ENCODE assay signal across 12 cellular contexts in the genomic region with DNA sequence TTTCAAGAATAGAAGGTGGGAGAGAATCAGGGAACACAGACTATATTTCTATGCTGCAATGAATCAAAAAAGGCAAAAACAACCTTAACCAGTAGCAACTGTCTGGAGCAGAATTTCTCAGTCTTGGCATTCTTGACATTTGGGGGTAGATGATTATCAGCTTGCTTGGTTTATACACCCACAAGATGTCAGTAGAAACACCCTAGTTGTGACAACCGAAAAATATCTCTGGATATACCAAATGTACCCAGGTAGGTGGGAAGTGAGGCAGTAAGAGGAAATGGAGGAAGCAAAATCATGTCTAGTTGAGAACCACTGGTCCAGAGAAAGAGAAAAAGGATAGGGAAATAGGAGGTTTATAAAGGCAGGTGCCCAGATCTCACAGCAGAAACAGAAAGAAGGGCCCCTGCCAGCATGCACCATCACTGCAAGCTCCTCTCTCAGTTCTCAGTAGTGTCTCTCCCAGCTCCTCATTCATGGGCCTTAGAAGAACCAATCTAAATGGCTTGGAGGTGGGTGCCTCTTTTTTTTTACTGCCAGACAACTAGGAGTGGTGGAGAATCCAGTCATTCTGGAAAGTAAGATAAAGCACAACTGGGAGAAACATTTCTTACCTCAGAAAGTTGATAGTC. TPM values are rescaled to one million over a fixed set of nuclear protein-coding genes. Genes with fewer than 3 reads are reported as not detected.
A peak's percentile ranks its signal among the peaks of the same experiment; 100 is the strongest.
DNase-seq lines count a peak whose midpoint lies in the region; ATAC-seq and TF ChIP-seq lines count a peak whose summit lies in the region.
"Had no signal": no experiment of that assay in that cellular context is flagged by ENCODE, and none has a peak within 500 bp of the region (broad histone marks: within the 10 kb centered on the region; RNA-seq: fewer than 3 reads in every experiment).

No MANE protein-coding gene starts in this region.

- DNase-seq in activated naive CD4-positive, alpha-beta T cell treated with anti-CD3 and anti-CD28 coated beads for 36 hours = peak; percentile 13
- DNase-seq in activated naive CD4-positive, alpha-beta T cell treated with Interleukin-2 at 50 U/mL for 16 hours = no peak
- DNase-seq in activated CD8-positive, alpha-beta T cell treated with anti-CD3 and anti-CD28 coated beads, Interleukin-2, amount 10 ng/mL, durations not matched to agents 7 days and 5 days = no peak
- DNase-seq in endodermal cell (no peak), thyroid gland (no peak)
- DNase-seq: ACHN; NCI-H1436; spleen; stimulated activated naive CD4-positive, alpha-beta T cell treated with Interleukin-2 at 50 U/mL for 16 hours had no signal

- no peak for TF ChIP-seq POLR2A in thyroid gland (IDR thresholded peaks at IDR 0.05)

- WGBS in endodermal cell (ENCODE audit: insufficient coverage in 1 of 2, insufficient read length in 1 of 2), 2 experiments = 95 to 100% methylated on average over 1 of the region's 1 CpG
- 80 to 83% methylated on average over 1 of the region's 1 CpG for WGBS in thyroid gland, 2 donors

- no peaks in the 10 kb centered on the region for H3K27me3 ChIP-seq in endodermal cell (ENCODE audit: control insufficient read depth, insufficient read depth, low read length, poor library complexity, severe bottlenecking)
- H3K27me3 ChIP-seq in thyroid gland = no peaks in the 10 kb centered on the region
- H3K27me3 ChIP-seq: spleen had no signal

- CTCF ChIA-PET in activated naive CD4-positive, alpha-beta T cell treated with anti-CD3 and anti-CD28 coated beads for 36 hours (lab: Charles Lee) = interaction anchor here (0.7 to 2.0 kb wide), 3 partner anchors 10 to 218 kb away, joined by 4 to 5 read pairs (median 4); no protein-coding TSS in a partner anchor
- CTCF ChIA-PET in activated CD8-positive, alpha-beta T cell treated with anti-CD3 and anti-CD28 coated beads, Interleukin-2, amount 10 ng/mL, durations not matched to agents 7 days and 5 days (lab: Charles Lee) = interaction anchor here (0.6 to 2.9 kb wide), 12 partner anchors 9 to 189 kb away, joined by 3 to 13 read pairs (median 4); a partner anchor contains a TSS

- no peak overlapping the region for H3K4me3 ChIP-seq in endodermal cell (ENCODE audit: low read length)
- no peak overlapping the region for H3K4me3 ChIP-seq in thyroid gland (replicated peaks in 1 of 3)
- H3K4me3 ChIP-seq: spleen had no signal

- H3K27ac ChIP-seq in endodermal cell (ENCODE audit: low read depth, low read length) (no peak overlapping the region), thyroid gland (no peak overlapping the region)
- H3K27ac ChIP-seq: spleen had no signal

- H3K27me3 Mint-ChIP-seq in activated naive CD4-positive, alpha-beta T cell treated with anti-CD3 and anti-CD28 coated beads for 36 hours (ENCODE audit: low read depth) = no peaks in the 10 kb centered on the region
- H3K27me3 Mint-ChIP-seq in activated CD8-positive, alpha-beta T cell treated with anti-CD3 and anti-CD28 coated beads, Interleukin-2, amount 10 ng/mL, durations not matched to agents 7 days and 5 days (ENCODE audit: low read depth) = no peaks in the 10 kb centered on the region
- no peaks in the 10 kb centered on the region for H3K27me3 Mint-ChIP-seq in stimulated activated naive CD8-positive, alpha-beta T cell treated with anti-CD3 and anti-CD28 coated beads, Interleukin-15, Interleukin-2, amounts not matched to agents 100 ng/mL and 50 ng/mL, for 24 hours
- H3K27me3 Mint-ChIP-seq in endodermal cell (ENCODE audit: insufficient read depth) = no peaks in the 10 kb centered on the region

- H3K9me3 Mint-ChIP-seq in activated naive CD4-positive, alpha-beta T cell treated with anti-CD3 and anti-CD28 coated beads for 36 hours = no peaks in the 10 kb centered on the region
- H3K9me3 Mint-ChIP-seq in activated CD8-positive, alpha-beta T cell treated with anti-CD3 and anti-CD28 coated beads, Interleukin-2, amount 10 ng/mL, durations not matched to agents 7 days and 5 days (ENCODE audit: insufficient read depth) = no peaks in the 10 kb centered on the region
- no peaks in the 10 kb centered on the region for H3K9me3 Mint-ChIP-seq in stimulated activated naive CD8-positive, alpha-beta T cell treated with anti-CD3 and anti-CD28 coated beads, Interleukin-15, Interleukin-2, amounts not matched to agents 100 ng/mL and 50 ng/mL, for 24 hours
- H3K9me3 Mint-ChIP-seq in endodermal cell = no peaks in the 10 kb centered on the region

- POLR2A ChIA-PET in activated CD8-positive, alpha-beta T cell treated with anti-CD3 and anti-CD28 coated beads, Interleukin-2, amount 10 ng/mL, durations not matched to agents 7 days and 5 days (lab: Charles Lee) = interaction anchor here (0.6 kb wide), 1 partner anchor 47 kb away, joined by 3 read pairs; no protein-coding TSS in a partner anchor

- H3K9me3 ChIP-seq in endodermal cell (ENCODE audit: control insufficient read depth, low read length) (no peaks in the 10 kb centered on the region), thyroid gland (no peaks in the 10 kb centered on the region)
- H3K9me3 ChIP-seq: spleen had no signal

- TF ChIP-seq CTCF in endodermal cell (conservative IDR thresholded peaks at IDR 0.05) (no peak), thyroid gland (IDR thresholded peaks at IDR 0.05) (no peak)

- H3K9ac ChIP-seq in endodermal cell (ENCODE audit: extremely low read depth, low read length, poor library complexity, severe bottlenecking) = no peak overlapping the region

- H3K36me3 ChIP-seq in endodermal cell (ENCODE audit: control insufficient read depth, insufficient read depth, low read length) (no peaks in the 10 kb centered on the region), thyroid gland (no peaks in the 10 kb centered on the region)

- ATAC-seq in HG02943 (IDR thresholded peaks at IDR 0.05; ENCODE audit: low read depth, unreplicated experiment) (peak; percentile 70), HG03135 (IDR thresholded peaks at IDR 0.05; ENCODE audit: unreplicated experiment) (no peak)
- ATAC-seq in activated CD8-positive, alpha-beta T cell treated with anti-CD3 and anti-CD28 coated beads, Interleukin-2, amount 10 ng/mL, durations not matched to agents 7 days and 5 days = peak; percentile 53

- no peak overlapping the region for H3K4me3 Mint-ChIP-seq in activated naive CD4-positive, alpha-beta T cell treated with anti-CD3 and anti-CD28 coated beads for 36 hours
- no peak overlapping the region for H3K4me3 Mint-ChIP-seq in activated CD8-positive, alpha-beta T cell treated with anti-CD3 and anti-CD28 coated beads, Interleukin-2, amount 10 ng/mL, durations not matched to agents 7 days and 5 days
- H3K4me3 Mint-ChIP-seq in stimulated activated naive CD8-positive, alpha-beta T cell treated with anti-CD3 and anti-CD28 coated beads, Interleukin-15, Interleukin-2, amounts not matched to agents 100 ng/mL and 50 ng/mL, for 24 hours = peak overlapping the region; percentile 41
- H3K4me3 Mint-ChIP-seq in endodermal cell = no peak overlapping the region

- intact Hi-C loops in activated naive CD4-positive, alpha-beta T cell treated with anti-CD3 and anti-CD28 coated beads for 36 hours (cut with micrococcal nuclease) = no loop called here
- intact Hi-C loops in thyroid gland (cut with DNase I) = no loop called here

- peak overlapping the region; percentile 73 for H3K27ac Mint-ChIP-seq in activated naive CD4-positive, alpha-beta T cell treated with anti-CD3 and anti-CD28 coated beads for 36 hours
- no peak overlapping the region for H3K27ac Mint-ChIP-seq in activated CD8-positive, alpha-beta T cell treated with anti-CD3 and anti-CD28 coated beads, Interleukin-2, amount 10 ng/mL, durations not matched to agents 7 days and 5 days
- peak overlapping the region; percentile 74 for H3K27ac Mint-ChIP-seq in stimulated activated naive CD8-positive, alpha-beta T cell treated with anti-CD3 and anti-CD28 coated beads, Interleukin-15, Interleukin-2, amounts not matched to agents 100 ng/mL and 50 ng/mL, for 24 hours
- H3K27ac Mint-ChIP-seq in endodermal cell = no peak overlapping the region

- H3K4me1 Mint-ChIP-seq in activated naive CD4-positive, alpha-beta T cell treated with anti-CD3 and anti-CD28 coated beads for 36 hours (ENCODE audit: low read depth) = peaks cover 44% of the 10 kb centered on the region
- H3K4me1 Mint-ChIP-seq in activated CD8-positive, alpha-beta T cell treated with anti-CD3 and anti-CD28 coated beads, Interleukin-2, amount 10 ng/mL, durations not matched to agents 7 days and 5 days (ENCODE audit: low read depth) = peaks cover 31% of the 10 kb centered on the region
- peaks cover 49% of the 10 kb centered on the region for H3K4me1 Mint-ChIP-seq in stimulated activated naive CD8-positive, alpha-beta T cell treated with anti-CD3 and anti-CD28 coated beads, Interleukin-15, Interleukin-2, amounts not matched to agents 100 ng/mL and 50 ng/mL, for 24 hours (ENCODE audit: low read depth)
- no peaks in the 10 kb centered on the region for H3K4me1 Mint-ChIP-seq in endodermal cell

- peaks cover 22% of the 10 kb centered on the region for H3K36me3 Mint-ChIP-seq in activated naive CD4-positive, alpha-beta T cell treated with anti-CD3 and anti-CD28 coated beads for 36 hours (ENCODE audit: low read depth)
- peaks cover 25% of the 10 kb centered on the region for H3K36me3 Mint-ChIP-seq in activated CD8-positive, alpha-beta T cell treated with anti-CD3 and anti-CD28 coated beads, Interleukin-2, amount 10 ng/mL, durations not matched to agents 7 days and 5 days (ENCODE audit: low read depth)
- peaks cover 44% of the 10 kb centered on the region for H3K36me3 Mint-ChIP-seq in stimulated activated naive CD8-positive, alpha-beta T cell treated with anti-CD3 and anti-CD28 coated beads, Interleukin-15, Interleukin-2, amounts not matched to agents 100 ng/mL and 50 ng/mL, for 24 hours (ENCODE audit: low read depth)
- H3K36me3 Mint-ChIP-seq in endodermal cell (ENCODE audit: low read depth) = no peaks in the 10 kb centered on the region

- H3K4me1 ChIP-seq in endodermal cell (ENCODE audit: control insufficient read depth, insufficient read depth, low read length) (no peaks in the 10 kb centered on the region), thyroid gland (peaks cover 5 to 6% of the 10 kb centered on the region in 2 donors)

RNA-seq across cellular contexts. Expression of a gene that starts 50.4 kb away (rescaled TPM):
- 100 to 1,000 TPM; 102 to 103 TPM for total RNA-seq in activated naive CD4-positive, alpha-beta T cell treated with anti-CD3 and anti-CD28 coated beads for 36 hours
- 100 to 1,000 TPM; 122 to 126 TPM for total RNA-seq in activated CD8-positive, alpha-beta T cell treated with anti-CD3 and anti-CD28 coated beads, Interleukin-2, amount 10 ng/mL, durations not matched to agents 7 days and 5 days
- total RNA-seq in endodermal cell = 10 to 100 TPM; 35.9 to 39.2 TPM
- 36.6 TPM for polyA plus RNA-seq in endodermal cell (2013, experiment 1 of 2)
- 44.6 TPM for polyA plus RNA-seq in endodermal cell (2013, experiment 2 of 2)
- 10 to 100 TPM; 81.4 to 96.3 (median 88.8) TPM for total RNA-seq in thyroid gland

Comparison
In these comparisons a context has a peak if more than half of its experiments do, and no peak if none do; other contexts are left out.
1. H3K27ac Mint-ChIP-seq: peak in activated naive CD4-positive, alpha-beta T cell treated with anti-CD3 and anti-CD28 coated beads for 36 hours (single experiment) and stimulated activated naive CD8-positive, alpha-beta T cell treated with anti-CD3 and anti-CD28 coated beads, Interleukin-15, Interleukin-2, amounts not matched to agents 100 ng/mL and 50 ng/mL, for 24 hours (single experiment); none in activated CD8-positive, alpha-beta T cell treated with anti-CD3 and anti-CD28 coated beads, Interleukin-2, amount 10 ng/mL, durations not matched to agents 7 days and 5 days (single experiment) and endodermal cell (single experiment).